Comparison of ENCODE assay signal across 8 cellular contexts in the genomic region with DNA sequence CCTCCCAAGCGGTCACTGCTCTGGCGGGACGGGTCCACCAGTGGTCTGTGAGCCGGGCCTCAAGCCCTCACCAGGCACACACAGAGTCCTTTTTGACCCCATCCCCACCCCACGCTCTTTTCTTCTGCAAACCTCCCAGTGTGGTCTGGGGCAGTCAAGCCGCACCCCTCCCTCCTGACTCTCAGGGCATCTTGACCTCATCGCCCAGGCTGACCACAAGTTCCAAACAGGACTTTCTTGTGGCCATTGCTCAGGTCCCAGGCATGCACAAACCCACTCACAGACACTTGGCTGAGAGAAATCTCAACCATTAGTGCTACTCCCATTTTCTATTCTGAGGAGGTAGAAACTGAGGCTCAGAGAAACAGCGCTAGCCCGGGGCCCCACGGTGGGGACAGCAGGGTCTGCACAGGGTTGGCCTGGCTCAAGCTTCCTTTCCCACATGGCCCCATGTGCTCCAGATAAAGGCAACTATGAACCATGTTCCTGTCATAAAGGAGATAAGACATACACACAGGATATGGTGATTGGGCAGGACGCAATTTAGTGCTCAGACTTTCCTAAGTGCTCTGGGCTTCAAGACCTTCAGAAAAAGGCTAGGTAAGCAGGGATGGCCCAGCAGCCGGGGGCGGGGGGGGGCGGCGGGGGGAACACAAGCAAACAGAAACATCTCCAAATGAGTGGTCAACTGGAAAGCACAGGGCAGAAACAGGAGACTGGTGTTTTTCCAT.
A peak's percentile ranks its signal among the peaks of the same experiment; 100 is the strongest.
DNase-seq lines count a peak whose midpoint lies in the region; ATAC-seq and TF ChIP-seq lines count a peak whose summit lies in the region.

No MANE protein-coding gene starts in this region.

- H3K4me1 ChIP-seq in mammary epithelial cell (ENCODE audit: insufficient read depth, low read length): peaks cover 68% of the 10 kb centered on the region

- peaks cover 55% of the 10 kb centered on the region for H3K79me2 ChIP-seq in mammary epithelial cell (ENCODE audit: insufficient read depth, low read length)

- no peak overlapping the region for H2AFZ ChIP-seq in mammary epithelial cell (ENCODE audit: low read depth, low read length)

- peaks cover 40 to 45% (median 44%) of the 10 kb centered on the region in 3 donors for H3K4me1 Mint-ChIP-seq in IgD-negative memory B cell

- peak overlapping the region in 1 of 4 donors; percentile 57 for H3K4me3 Mint-ChIP-seq in IgD-negative memory B cell

- H3K27ac ChIP-seq in mammary epithelial cell (ENCODE audit: insufficient read depth, low read depth, low read length): no peak overlapping the region

- CTCF ChIA-PET in mammary epithelial cell (lab: Charles Lee; ENCODE audit: low non-redundant PET): no interaction called here

- H3K9ac ChIP-seq in mammary epithelial cell (ENCODE audit: insufficient read depth, low read length): no peak overlapping the region

- peak; percentile 24 for DNase-seq in AG09319 (ENCODE audit: extremely low read depth, low read depth)
- DNase-seq in mammary epithelial cell: peak; percentile 53
- DNase-seq in left kidney (ENCODE audit: low read depth, low spot score): peak; percentile 74
- DNase-seq in midbrain (lab: John Stamatoyannopoulos, UW): no peak
- DNase-seq in pons (ENCODE audit: low spot score): no peak

- H3K27ac Mint-ChIP-seq in IgD-negative memory B cell: peak overlapping the region in 2 of 3 donors; percentile 16 to 82

- no peaks in the 10 kb centered on the region for H3K36me3 ChIP-seq in mammary epithelial cell (ENCODE audit: insufficient read depth, low read length)

- BruUV-seq in mammary epithelial cell (replicated peaks; lab: Mats Ljungman, UMichigan): no TSS peak

- H3K9me3 ChIP-seq in mammary epithelial cell (replicated peaks; ENCODE audit: insufficient read depth, low read length): no peaks in the 10 kb centered on the region

- intact Hi-C loops in mammary epithelial cell (cut with micrococcal nuclease): no loop called here

- peaks cover 2% of the 10 kb centered on the region for H3K36me3 Mint-ChIP-seq in IgD-negative memory B cell

- ATAC-seq in GM21786 (IDR thresholded peaks at IDR 0.05; ENCODE audit: unreplicated experiment) (no peak), GM19452 (IDR thresholded peaks at IDR 0.05; ENCODE audit: unreplicated experiment) (no peak)

- dilution Hi-C loops in mammary epithelial cell (cut with HindIII; ENCODE audit: low sequenced_read_pairs): loop anchor here (5.0 kb wide), 2 partner anchors 66 to 91 kb away; no protein-coding TSS in a partner anchor

- in situ Hi-C loops in mammary epithelial cell (cut with MboI; ENCODE audit: low sequenced_read_pairs in 2 of 2): no loop called here

- no peaks in the 10 kb centered on the region for H3K9me3 Mint-ChIP-seq in IgD-negative memory B cell

- no peaks in the 10 kb centered on the region for H3K27me3 ChIP-seq in mammary epithelial cell (ENCODE audit: insufficient read depth, low read length)

- WGBS in mammary epithelial cell (ENCODE audit: low coverage, missing lambda C conversion rate): 88% methylated on average over 8 of the region's 15 CpGs

- no peaks in the 10 kb centered on the region for H4K20me1 ChIP-seq in mammary epithelial cell (ENCODE audit: insufficient read depth, low read length)

- H3K27me3 Mint-ChIP-seq in IgD-negative memory B cell: peaks cover 2% of the 10 kb centered on the region

- TF ChIP-seq CTCF in AG09319 (IDR thresholded peaks at IDR 0.05; ENCODE audit: low read depth, low read length): no peak
- no peak for TF ChIP-seq CTCF in mammary epithelial cell (conservative IDR thresholded peaks at IDR 0.05 in 1 of 2, IDR thresholded peaks at IDR 0.05 in 1 of 2; ENCODE audit: extremely low read depth in 1 of 2, insufficient read depth in 1 of 2, low read depth in 1 of 2, low read length in 2 of 2)

- H3K4me3 ChIP-seq in mammary epithelial cell (replicated peaks in 1 of 3; ENCODE audit: insufficient read depth in 1 of 3, low read depth in 2 of 3, low read length in 3 of 3): no peak overlapping the region

- peak overlapping the region; percentile 8 for H3K4me2 ChIP-seq in mammary epithelial cell (ENCODE audit: insufficient read depth, low read depth, low read length)

Comparison
In these comparisons a context has a peak if more than half of its experiments do, and no peak if none do; other contexts are left out.
1. DNase-seq: peak in AG09319 (single experiment), mammary epithelial cell (single experiment) and left kidney (single experiment); none in midbrain (single experiment) and pons (single experiment).